Comparison of ENCODE assay signal across 23 cellular contexts in genomic region chr14:57736391-57736790, GRCh38.
DNase-seq lines count a peak whose midpoint lies in the region; ATAC-seq, FAIRE-seq and TF ChIP-seq lines count a peak whose summit lies in the region.
"Had no signal": no experiment of that assay in that cellular context is flagged by ENCODE, and none has a peak within 500 bp of the region (broad histone marks: within the 10 kb centered on the region; RNA-seq: fewer than 3 reads in every experiment).

No MANE protein-coding gene starts in this region.

- no peaks in the 10 kb centered on the region for H3K9me3 ChIP-seq in neuronal stem cell (replicated peaks in 1 of 2; ENCODE audit: control insufficient read depth in 2 of 2, insufficient read depth in 1 of 2, low read depth in 1 of 2, low read length in 2 of 2)
- H3K9me3 ChIP-seq in effector memory CD4-positive, alpha-beta T cell (ENCODE audit: control insufficient read depth, low read length) = no peaks in the 10 kb centered on the region
- H3K9me3 ChIP-seq: BE2C, HAP-1 had no signal

- no peak overlapping the region for H3K14ac ChIP-seq in neuronal stem cell (ENCODE audit: low read length)

- POLR2A ChIA-PET in activated CD8-positive, alpha-beta T cell treated with anti-CD3 and anti-CD28 coated beads for 36 hours (lab: Charles Lee) = no interaction called here

- no peak for DNase-seq in HTR-8/SVneo (ENCODE audit: insufficient read length, low spot score)
- DNase-seq in bronchial epithelial cell (ENCODE audit: low read depth) = peak; percentile 65
- DNase-seq in neuronal stem cell (ENCODE audit: low spot score) = no peak
- no peak for DNase-seq in progenitor cell of endocrine pancreas (ENCODE audit: low spot score, unreplicated experiment)
- DNase-seq in NCI-H1436 (lab: John Stamatoyannopoulos, UW) = no peak
- DNase-seq in activated CD8-positive, alpha-beta T cell treated with anti-CD3 and anti-CD28 coated beads for 36 hours = no peak
- no peak for DNase-seq in effector memory CD4-positive, alpha-beta T cell
- DNase-seq: ACHN; BE2C; C1 segment of cervical spinal cord; CD4-positive, CD25-positive, alpha-beta regulatory T cell; CD8-positive, alpha-beta memory T cell; COR-L47; GM23248 had no signal

- H3K27ac Mint-ChIP-seq in progenitor cell of endocrine pancreas = no peak overlapping the region
- H3K27ac Mint-ChIP-seq in activated CD8-positive, alpha-beta T cell treated with anti-CD3 and anti-CD28 coated beads for 36 hours = no peak overlapping the region
- H3K27ac Mint-ChIP-seq: CD4-positive, CD25-positive, alpha-beta regulatory T cell; CD8-positive, alpha-beta memory T cell; IgD-negative memory B cell had no signal

- no peak overlapping the region for H3K9ac ChIP-seq in neuronal stem cell (ENCODE audit: low read depth, low read length, poor library complexity)
- H3K9ac ChIP-seq: GM23248 had no signal

- intact Hi-C loops in activated CD8-positive, alpha-beta T cell treated with anti-CD3 and anti-CD28 coated beads for 36 hours (cut with micrococcal nuclease) = no loop called here

- H3K79me1 ChIP-seq in neuronal stem cell (ENCODE audit: low read depth, low read length) = no peaks in the 10 kb centered on the region

- H3K23ac ChIP-seq in neuronal stem cell (ENCODE audit: low read depth, low read length, poor library complexity) = no peak overlapping the region

- WGBS in neuronal stem cell (ENCODE audit: extremely low coverage in 2 of 2, insufficient read length in 2 of 2, insufficient replicate concordance in 1 of 2), 2 donors = no CpG with 5 or more reads among the region's 4 CpGs

- no peaks in the 10 kb centered on the region for H3K36me3 Mint-ChIP-seq in progenitor cell of endocrine pancreas (ENCODE audit: insufficient read depth)
- no peaks in the 10 kb centered on the region for H3K36me3 Mint-ChIP-seq in activated CD8-positive, alpha-beta T cell treated with anti-CD3 and anti-CD28 coated beads for 36 hours (ENCODE audit: low read depth)
- H3K36me3 Mint-ChIP-seq: CD4-positive, CD25-positive, alpha-beta regulatory T cell; CD8-positive, alpha-beta memory T cell; IgD-negative memory B cell had no signal

- H3K4me1 ChIP-seq in neuronal stem cell (ENCODE audit: control insufficient read depth in 2 of 2, insufficient read depth in 1 of 2, low read depth in 1 of 2, low read length in 2 of 2) = no peaks in the 10 kb centered on the region
- H3K4me1 ChIP-seq in effector memory CD4-positive, alpha-beta T cell (ENCODE audit: control insufficient read depth, insufficient read depth, low read length, poor library complexity, severe bottlenecking) = no peaks in the 10 kb centered on the region
- H3K4me1 ChIP-seq: BE2C, HAP-1 had no signal

- H2BK120ac ChIP-seq in neuronal stem cell (ENCODE audit: low read depth, low read length) = no peak overlapping the region

- H2BK12ac ChIP-seq in neuronal stem cell (ENCODE audit: low read length) = no peak overlapping the region

- no peak overlapping the region for H2BK5ac ChIP-seq in neuronal stem cell (ENCODE audit: low read length)

- H3K27me3 ChIP-seq in bronchial epithelial cell (ENCODE audit: control insufficient read depth, insufficient read depth, low read length) = no peaks in the 10 kb centered on the region
- H3K27me3 ChIP-seq in neuronal stem cell (ENCODE audit: control insufficient read depth in 3 of 3, insufficient read depth in 3 of 3, low read depth in 1 of 3, low read length in 3 of 3) = peaks cover 0 to 2% (median 0%) of the 10 kb centered on the region in 3 experiments
- no peaks in the 10 kb centered on the region for H3K27me3 ChIP-seq in effector memory CD4-positive, alpha-beta T cell (replicated peaks; ENCODE audit: control insufficient read depth, insufficient read depth, low read length, poor library complexity, severe bottlenecking)
- H3K27me3 ChIP-seq: BE2C had no signal

- H3K4me3 Mint-ChIP-seq in progenitor cell of endocrine pancreas (ENCODE audit: low read depth) = no peak overlapping the region
- H3K4me3 Mint-ChIP-seq in activated CD8-positive, alpha-beta T cell treated with anti-CD3 and anti-CD28 coated beads for 36 hours = no peak overlapping the region
- H3K4me3 Mint-ChIP-seq: CD4-positive, CD25-positive, alpha-beta regulatory T cell; CD8-positive, alpha-beta memory T cell; IgD-negative memory B cell had no signal

- no peak overlapping the region for H3K4me2 ChIP-seq in neuronal stem cell (ENCODE audit: insufficient read depth, low read length, poor library complexity, severe bottlenecking)

- no peak overlapping the region for H3K27ac ChIP-seq in neuronal stem cell (replicated peaks; ENCODE audit: low read length)
- H3K27ac ChIP-seq in effector memory CD4-positive, alpha-beta T cell (ENCODE audit: insufficient read depth, low read length, poor library complexity, severe bottlenecking) = no peak overlapping the region
- H3K27ac ChIP-seq: GM23248, HL-60 had no signal

- peak; percentile 59 for FAIRE-seq in HTR-8/SVneo (lab: Jason Lieb, UNC)
- peak; percentile 23 for FAIRE-seq in bronchial epithelial cell (lab: Jason Lieb, UNC)
- FAIRE-seq: A204.1, D721Med, G401.6, GM12891, GM18507, HepG2 had no signal

- H2BK15ac ChIP-seq in neuronal stem cell (ENCODE audit: low read length) = no peak overlapping the region

- no peak overlapping the region for H2AK5ac ChIP-seq in neuronal stem cell (ENCODE audit: low read depth, low read length)

- CTCF ChIA-PET in activated CD8-positive, alpha-beta T cell treated with anti-CD3 and anti-CD28 coated beads for 36 hours (lab: Charles Lee) = no interaction called here

- H2AFZ ChIP-seq in neuronal stem cell (ENCODE audit: low read length) = no peak overlapping the region
- H2AFZ ChIP-seq: GM23248 had no signal

- H3K9me3 Mint-ChIP-seq in progenitor cell of endocrine pancreas (ENCODE audit: low read depth) = peaks cover 3% of the 10 kb centered on the region
- no peaks in the 10 kb centered on the region for H3K9me3 Mint-ChIP-seq in activated CD8-positive, alpha-beta T cell treated with anti-CD3 and anti-CD28 coated beads for 36 hours
- H3K9me3 Mint-ChIP-seq: IgD-negative memory B cell had no signal

- no peak overlapping the region for H3K4ac ChIP-seq in neuronal stem cell (ENCODE audit: low read length)

- peaks cover 5% of the 10 kb centered on the region for H3K4me1 Mint-ChIP-seq in progenitor cell of endocrine pancreas (ENCODE audit: low read depth)
- H3K4me1 Mint-ChIP-seq in activated CD8-positive, alpha-beta T cell treated with anti-CD3 and anti-CD28 coated beads for 36 hours (ENCODE audit: low read depth) = no peaks in the 10 kb centered on the region
- H3K4me1 Mint-ChIP-seq: CD4-positive, CD25-positive, alpha-beta regulatory T cell; CD8-positive, alpha-beta memory T cell; IgD-negative memory B cell had no signal

- ATAC-seq in activated CD8-positive, alpha-beta T cell treated with anti-CD3 and anti-CD28 coated beads for 36 hours = no peak
- ATAC-seq: HepG2 had no signal

- H3K4me3 ChIP-seq in bronchial epithelial cell (ENCODE audit: low read depth, low read length) (no peak overlapping the region), neuronal stem cell (ENCODE audit: low read length in 2 of 2) (no peak overlapping the region)
- H3K4me3 ChIP-seq in effector memory CD4-positive, alpha-beta T cell (ENCODE audit: insufficient read depth, low read depth, low read length, poor library complexity, severe bottlenecking) = no peak overlapping the region
- H3K4me3 ChIP-seq: GM23248, HAP-1 had no signal

- TF ChIP-seq CTCF in bronchial epithelial cell (IDR thresholded peaks at IDR 0.05; ENCODE audit: insufficient read depth, low read length, severe bottlenecking) (no peak), progenitor cell of endocrine pancreas (IDR thresholded peaks at IDR 0.05; ENCODE audit: unreplicated experiment) (no peak)
- no peak for TF ChIP-seq CTCF in activated CD8-positive, alpha-beta T cell treated with anti-CD3 and anti-CD28 coated beads for 36 hours (IDR thresholded peaks at IDR 0.05)

- H3K27me3 Mint-ChIP-seq in progenitor cell of endocrine pancreas = no peaks in the 10 kb centered on the region
- no peaks in the 10 kb centered on the region for H3K27me3 Mint-ChIP-seq in activated CD8-positive, alpha-beta T cell treated with anti-CD3 and anti-CD28 coated beads for 36 hours
- H3K27me3 Mint-ChIP-seq: CD4-positive, CD25-positive, alpha-beta regulatory T cell; CD8-positive, alpha-beta memory T cell had no signal

- no peak overlapping the region for H4K91ac ChIP-seq in neuronal stem cell (ENCODE audit: low read depth, low read length, poor library complexity)

- no peak overlapping the region for H4K8ac ChIP-seq in neuronal stem cell (ENCODE audit: low read depth, low read length)

- no peaks in the 10 kb centered on the region for H3K36me3 ChIP-seq in bronchial epithelial cell (ENCODE audit: control insufficient read depth, insufficient read depth, low read length)
- no peaks in the 10 kb centered on the region for H3K36me3 ChIP-seq in neuronal stem cell (replicated peaks in 1 of 2; ENCODE audit: control insufficient read depth in 2 of 2, insufficient read depth in 2 of 2, low read length in 2 of 2)
- no peaks in the 10 kb centered on the region for H3K36me3 ChIP-seq in effector memory CD4-positive, alpha-beta T cell (ENCODE audit: control insufficient read depth, insufficient read depth, low read length)
- H3K36me3 ChIP-seq: BE2C, HAP-1 had no signal

- H3K18ac ChIP-seq in neuronal stem cell (ENCODE audit: low read length) = peak overlapping the region; percentile 36
